ENCODE assay signal across 9 cellular contexts in genomic region chr12:57109207-57110160, GRCh38. TPM values are rescaled to one million over a fixed set of nuclear protein-coding genes. Genes with fewer than 3 reads are reported as not detected.
DNase-seq lines count a peak whose midpoint lies in the region; ATAC-seq and TF ChIP-seq lines count a peak whose summit lies in the region.
"Had no signal": no experiment of that assay in that cellular context is flagged by ENCODE, and none has a peak within 500 bp of the region (broad histone marks: within the 10 kb centered on the region; RNA-seq: fewer than 3 reads in every experiment).

No MANE protein-coding gene starts in this region.

- no peaks in the 10 kb centered on the region for H3K27me3 ChIP-seq in SU-DHL-6 (ENCODE audit: low read length)

- DNase-seq in fibroblast of the aortic adventitia (ENCODE audit: low read depth), result no peak
- DNase-seq in retinal pigment epithelial cell (ENCODE audit: low read depth), result no peak
- no peak for DNase-seq in NCI-H2171 treated with DMSO at 0.1 percent for 48 hours (lab: John Stamatoyannopoulos, UW)
- no peak for DNase-seq in NCI-H1092 (lab: John Stamatoyannopoulos, UW)
- DNase-seq in NCI-H146 (lab: John Stamatoyannopoulos, UW), result no peak

- no peaks in the 10 kb centered on the region for H3K9me2 ChIP-seq in SU-DHL-6 (replicated peaks; ENCODE audit: insufficient read depth, low read length)

- H3K9me3 ChIP-seq in SU-DHL-6 (ENCODE audit: insufficient read depth, low read length), result no peaks in the 10 kb centered on the region

- H3F3A ChIP-seq in SU-DHL-6 (ENCODE audit: insufficient read depth), result 0 out of 2 replicates have a peak, but pooled peaks cover 3% of the 10 kb centered on the region

- TF ChIP-seq CTCF in SU-DHL-6 (IDR thresholded peaks at IDR 0.05; ENCODE audit: insufficient read depth, low read length, poor library complexity, severe bottlenecking) (no peak), fibroblast of the aortic adventitia (IDR thresholded peaks at IDR 0.05; ENCODE audit: insufficient read depth, low read length) (no peak), retinal pigment epithelial cell (conservative IDR thresholded peaks at IDR 0.05; ENCODE audit: low read depth, low read length) (no peak)

- H3K79me2 ChIP-seq in SU-DHL-6 (ENCODE audit: insufficient read depth, low read length), result peaks cover 37% of the 10 kb centered on the region

- no peak overlapping the region for H2AFZ ChIP-seq in SU-DHL-6 (ENCODE audit: low read depth, low read length, severe bottlenecking)

- H3K4me3 ChIP-seq in GM08714 (ENCODE audit: low read length), result peak overlapping the region; percentile 66; the same call in 1 of the 2 replicates
- H3K4me3 ChIP-seq in SU-DHL-6 (ENCODE audit: insufficient read depth, low read length, poor library complexity, severe bottlenecking), result peak overlapping the region; percentile 78
- peak overlapping the region; percentile 93 for H3K4me3 ChIP-seq in fibroblast of the aortic adventitia (ENCODE audit: low read depth, low read length)
- peak overlapping the region; percentile 64 for H3K4me3 ChIP-seq in retinal pigment epithelial cell (ENCODE audit: low read length)

- H4K20me1 ChIP-seq in SU-DHL-6 (ENCODE audit: low read depth, low read length), result no peaks in the 10 kb centered on the region

- peak overlapping the region; percentile 91 for H3K27ac ChIP-seq in SU-DHL-6 (ENCODE audit: low read depth, low read length)

- H3K36me3 ChIP-seq in SU-DHL-6 (ENCODE audit: low read length), result 0 out of 2 replicates have a peak, but pooled peaks cover 2% of the 10 kb centered on the region

- no peak for ATAC-seq in HG03460 (IDR thresholded peaks at IDR 0.05; ENCODE audit: unreplicated experiment)

- H3K9ac ChIP-seq in SU-DHL-6 (ENCODE audit: low read length), result peak overlapping the region; percentile 95

- peak overlapping the region; percentile 93 for H3K4me2 ChIP-seq in SU-DHL-6 (ENCODE audit: low read depth, low read length, poor library complexity, severe bottlenecking)

RNA-seq across cellular contexts. Expression of gene STAT6, which starts 1.7 kb away (rescaled TPM):
- total RNA-seq in fibroblast of the aortic adventitia (ENCODE audit: low replicate concordance), result 89.0 and 102 TPM in 2 replicates

RNA-seq across cellular contexts. Expression of gene LRP1, which starts 18.8 kb away (rescaled TPM):
- total RNA-seq in fibroblast of the aortic adventitia (ENCODE audit: low replicate concordance), result 381 and 541 TPM in 2 replicates

RNA-seq across cellular contexts. Expression of gene NAB2, which starts 20.6 kb away (rescaled TPM):
- total RNA-seq in fibroblast of the aortic adventitia (ENCODE audit: low replicate concordance), result 41.8 and 54.2 TPM in 2 replicates

RNA-seq across cellular contexts. Expression of gene NEMP1, which starts 30.9 kb away (rescaled TPM):
- total RNA-seq in fibroblast of the aortic adventitia (ENCODE audit: low replicate concordance), result 4.7 and 25.0 TPM in 2 replicates

RNA-seq across cellular contexts. Expression of gene LRP1-AS, which starts 37.9 kb away (rescaled TPM):
- total RNA-seq in fibroblast of the aortic adventitia (ENCODE audit: low replicate concordance), result not detected in 2 replicates
- total RNA-seq: RPMI7951 had no signal
